Comparison of ENCODE assay signal across 22 cellular contexts in genomic region chr5:77709993-77710392, GRCh38.
"Had no signal": no experiment of that assay in that cellular context is flagged by ENCODE, and none has a peak within 500 bp of the region (broad histone marks: within the 10 kb centered on the region; RNA-seq: fewer than 3 reads in every experiment).

No MANE protein-coding gene starts in this region.

- FAIRE-seq: pancreas had no signal

- H3K4me3 ChIP-seq: breast epithelium, gastrocnemius medialis, left lung, pancreas, stomach, thoracic aorta, upper lobe of right lung had no signal

- H3K9me3 ChIP-seq: breast epithelium, gastrocnemius medialis, left lung, pancreas, stomach, thoracic aorta, upper lobe of right lung had no signal

- H3K27ac Mint-ChIP-seq: activated CD8-positive, alpha-beta memory T cell treated with anti-CD3 and anti-CD28 coated beads, Interleukin-2, amount 10 ng/mL, durations not matched to agents 7 days and 5 days; activated naive CD4-positive, alpha-beta T cell treated with anti-CD3 and anti-CD28 coated beads for 36 hours; activated naive CD8-positive, alpha-beta T cell treated with anti-CD3 and anti-CD28 coated beads, Interleukin-2, amount 50 U/mL, for 24 hours; activated T-helper 2 cell treated with anti-CD3 and anti-CD28 coated beads, Interferon-gamma antibody, Interleukin-2, Interleukin-4, amounts not matched to agents 10 μg/mL and 5 μg/mL and 100 μg/mL, durations not matched to agents 14 hours and 24 hours and 36 hours; dendritic cell treated with granulocyte-macrophage colony-stimulating factor and Interleukin-4, amounts not matched to agents 40 ng/mL and 50 ng/mL, for 4 days had no signal

- H3K4me1 ChIP-seq: breast epithelium, left lung, pancreas, upper lobe of right lung had no signal

- ATAC-seq: activated CD8-positive, alpha-beta memory T cell treated with anti-CD3 and anti-CD28 coated beads, Interleukin-2, amount 10 ng/mL, durations not matched to agents 7 days and 5 days; activated naive CD8-positive, alpha-beta T cell treated with anti-CD3 and anti-CD28 coated beads, Interleukin-2, amount 50 U/mL, for 24 hours; gastrocnemius medialis; left lung; pancreas; upper lobe of right lung had no signal

- H3K4me3 Mint-ChIP-seq: activated CD8-positive, alpha-beta memory T cell treated with anti-CD3 and anti-CD28 coated beads, Interleukin-2, amount 10 ng/mL, durations not matched to agents 7 days and 5 days; activated naive CD4-positive, alpha-beta T cell treated with anti-CD3 and anti-CD28 coated beads for 36 hours; activated naive CD8-positive, alpha-beta T cell treated with anti-CD3 and anti-CD28 coated beads, Interleukin-2, amount 50 U/mL, for 24 hours; dendritic cell treated with granulocyte-macrophage colony-stimulating factor and Interleukin-4, amounts not matched to agents 40 ng/mL and 50 ng/mL, for 4 days; naive B cell had no signal

- H3K36me3 ChIP-seq: breast epithelium had no signal

- DNase-seq: activated CD4-positive, alpha-beta T cell treated with anti-CD3 and anti-CD28 coated beads for 1 hour; activated CD4-positive, alpha-beta T cell treated with anti-CD3 and anti-CD28 coated beads, Interleukin-2, amount 50 U/mL, for 48 hours; activated CD8-positive, alpha-beta memory T cell treated with anti-CD3 and anti-CD28 coated beads, Interleukin-2, amount 10 ng/mL, durations not matched to agents 7 days and 5 days; activated naive CD4-positive, alpha-beta T cell treated with anti-CD3 and anti-CD28 coated beads for 36 hours; activated naive CD8-positive, alpha-beta T cell treated with anti-CD3 and anti-CD28 coated beads, Interleukin-2, amount 50 U/mL, for 24 hours; activated T-cell treated with anti-CD3 and anti-CD28 coated beads, Interleukin-2, amount 50 U/mL, for 1 hour; aorta; cerebellar nuclear complex; effector memory CD4-positive, alpha-beta T cell; gastrocnemius medialis; kidney; left lung; naive B cell; pancreas; stimulated activated CD4-positive, alpha-beta T cell treated with anti-CD3 and anti-CD28 coated beads, Interleukin-12 subunit alpha, Interleukin-12 subunit beta, amount 100 ng/mL, for 4 hours; stimulated activated CD4-positive, alpha-beta T cell treated with anti-CD3 and anti-CD28 coated beads, Interleukin-2, amount 100 ng/mL, for 24 hours; stomach; upper lobe of right lung had no signal

- H3K27me3 ChIP-seq: breast epithelium, gastrocnemius medialis, left lung, pancreas, stomach, upper lobe of right lung had no signal

- H3K27me3 Mint-ChIP-seq: activated CD8-positive, alpha-beta memory T cell treated with anti-CD3 and anti-CD28 coated beads, Interleukin-2, amount 10 ng/mL, durations not matched to agents 7 days and 5 days; activated naive CD8-positive, alpha-beta T cell treated with anti-CD3 and anti-CD28 coated beads, Interleukin-2, amount 50 U/mL, for 24 hours; dendritic cell treated with granulocyte-macrophage colony-stimulating factor and Interleukin-4, amounts not matched to agents 40 ng/mL and 50 ng/mL, for 4 days; naive B cell had no signal

- H3K9me3 Mint-ChIP-seq: activated naive CD4-positive, alpha-beta T cell treated with anti-CD3 and anti-CD28 coated beads for 36 hours; activated naive CD8-positive, alpha-beta T cell treated with anti-CD3 and anti-CD28 coated beads, Interleukin-2, amount 50 U/mL, for 24 hours; activated T-helper 2 cell treated with anti-CD3 and anti-CD28 coated beads, Interferon-gamma antibody, Interleukin-2, Interleukin-4, amounts not matched to agents 10 μg/mL and 5 μg/mL and 100 μg/mL, durations not matched to agents 14 hours and 24 hours and 36 hours; dendritic cell treated with granulocyte-macrophage colony-stimulating factor and Interleukin-4, amounts not matched to agents 40 ng/mL and 50 ng/mL, for 4 days; naive B cell had no signal

- H3K27ac ChIP-seq: breast epithelium, gastrocnemius medialis, left lung, pancreas, stomach, thoracic aorta, upper lobe of right lung had no signal

- H3K4me1 Mint-ChIP-seq: activated naive CD8-positive, alpha-beta T cell treated with anti-CD3 and anti-CD28 coated beads, Interleukin-2, amount 50 U/mL, for 24 hours had no signal
